10 cellular contexts compared by ENCODE assay signal in the genomic region with DNA sequence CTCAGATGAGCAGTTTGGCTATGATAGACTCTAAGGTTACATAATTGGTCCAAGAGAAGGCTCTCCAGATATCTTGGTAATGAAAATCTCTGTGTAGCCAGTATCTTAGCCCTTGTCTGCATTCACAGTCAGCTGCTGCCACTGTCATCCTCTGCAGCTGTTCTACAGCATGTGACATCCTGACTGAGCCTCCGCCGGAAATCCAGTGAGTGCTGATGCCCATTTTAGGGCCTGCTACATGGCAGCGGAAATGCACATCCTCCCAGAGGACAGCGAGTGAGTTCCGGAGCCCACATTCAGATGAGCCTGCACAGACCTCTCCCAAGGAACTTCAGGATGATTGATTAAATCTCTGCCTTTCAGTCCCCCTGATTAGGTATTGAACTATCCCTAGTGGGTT.
DNase-seq lines count a peak whose midpoint lies in the region; ATAC-seq and TF ChIP-seq lines count a peak whose summit lies in the region.
"Had no signal": no experiment of that assay in that cellular context is flagged by ENCODE, and none has a peak within 500 bp of the region (broad histone marks: within the 10 kb centered on the region; RNA-seq: fewer than 3 reads in every experiment).

No MANE protein-coding gene starts in this region.

- peak; percentile 30 for DNase-seq in AG08395 (ENCODE audit: low spot score)
- peak; percentile 16 for DNase-seq in UCSD-AML1 (lab: John Stamatoyannopoulos, UW; ENCODE audit: unreplicated experiment)
- peak; percentile 38 for DNase-seq in inferior parietal cortex (ENCODE audit: extremely low spot score)
- no peak for DNase-seq in D341Med (ENCODE audit: low spot score)
- DNase-seq in GM10266 (ENCODE audit: extremely low spot score) = no peak
- no peak for DNase-seq in DMS53 treated with DMSO at 0.1 percent for 48 hours (lab: John Stamatoyannopoulos, UW; ENCODE audit: unreplicated experiment)
- DNase-seq: NCI-H2081 treated with DMSO at 0.1 percent for 48 hours, pancreas had no signal

- ATAC-seq in GM19328 (IDR thresholded peaks at IDR 0.05; ENCODE audit: unreplicated experiment) = peak; percentile 92
- ATAC-seq in HG03196 (IDR thresholded peaks at IDR 0.05; ENCODE audit: unreplicated experiment) = no peak

- no peak for TF ChIP-seq CTCF in GM10266 (IDR thresholded peaks at IDR 0.05; ENCODE audit: control insufficient read depth, insufficient read depth, low read depth, missing control alignments)

Comparison
In these comparisons a context has a peak if more than half of its experiments do, and no peak if none do; other contexts are left out.
1. DNase-seq: peak in AG08395 (single experiment), UCSD-AML1 (single experiment) and inferior parietal cortex (single experiment); none in D341Med (single experiment), GM10266 (single experiment) and DMS53 treated with DMSO at 0.1 percent for 48 hours (single experiment).